Comparison of ENCODE assay signal across 1 cellular context in the genomic region with DNA sequence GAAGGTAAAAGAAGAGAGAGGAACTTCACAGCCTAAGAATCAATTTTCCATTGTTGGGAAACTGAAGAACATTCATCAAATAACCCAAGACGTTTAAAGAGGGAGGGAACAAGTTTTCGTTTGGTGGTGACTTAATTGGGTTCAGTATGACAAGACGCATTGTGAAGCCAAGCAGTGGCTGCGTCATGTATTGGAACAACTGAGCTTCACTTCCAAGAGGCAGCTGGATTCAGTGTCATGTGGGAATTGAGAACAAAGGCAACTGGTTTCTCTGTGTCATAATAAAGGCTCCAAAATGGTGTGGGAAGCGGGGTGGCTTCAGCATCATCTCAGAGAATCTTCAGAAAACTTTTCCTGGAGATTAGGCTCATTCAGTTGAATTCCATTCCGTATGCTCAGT.
A peak's percentile ranks its signal among the peaks of the same experiment; 100 is the strongest.
TF ChIP-seq lines count a peak whose summit lies in the region.

No MANE protein-coding gene starts in this region.

TF ChIP-seq in K562, 482 proteins besides CTCF, POLR2A, EP300 and RAD21:
- TF ChIP-seq, protein P1, sequence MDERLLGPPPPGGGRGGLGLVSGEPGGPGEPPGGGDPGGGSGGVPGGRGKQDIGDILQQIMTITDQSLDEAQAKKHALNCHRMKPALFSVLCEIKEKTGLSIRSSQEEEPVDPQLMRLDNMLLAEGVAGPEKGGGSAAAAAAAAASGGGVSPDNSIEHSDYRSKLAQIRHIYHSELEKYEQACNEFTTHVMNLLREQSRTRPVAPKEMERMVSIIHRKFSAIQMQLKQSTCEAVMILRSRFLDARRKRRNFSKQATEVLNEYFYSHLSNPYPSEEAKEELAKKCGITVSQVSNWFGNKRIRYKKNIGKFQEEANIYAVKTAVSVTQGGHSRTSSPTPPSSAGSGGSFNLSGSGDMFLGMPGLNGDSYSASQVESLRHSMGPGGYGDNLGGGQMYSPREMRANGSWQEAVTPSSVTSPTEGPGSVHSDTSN (CRISPR knock-in tag; IDR thresholded peaks at IDR 0.05; ENCODE audit: low read depth), result no peak
- TF ChIP-seq, protein P1 (tag; conservative IDR thresholded peaks at IDR 0.05; ENCODE audit: low read depth), result 0 out of 2 replicates have a peak, but pooled peaks have one; percentile 7
- no peak for TF ChIP-seq CXXC5 (CRISPR knock-in tag; IDR thresholded peaks at IDR 0.05)
